ENCODE assay signal across 9 cellular contexts in the genomic region with DNA sequence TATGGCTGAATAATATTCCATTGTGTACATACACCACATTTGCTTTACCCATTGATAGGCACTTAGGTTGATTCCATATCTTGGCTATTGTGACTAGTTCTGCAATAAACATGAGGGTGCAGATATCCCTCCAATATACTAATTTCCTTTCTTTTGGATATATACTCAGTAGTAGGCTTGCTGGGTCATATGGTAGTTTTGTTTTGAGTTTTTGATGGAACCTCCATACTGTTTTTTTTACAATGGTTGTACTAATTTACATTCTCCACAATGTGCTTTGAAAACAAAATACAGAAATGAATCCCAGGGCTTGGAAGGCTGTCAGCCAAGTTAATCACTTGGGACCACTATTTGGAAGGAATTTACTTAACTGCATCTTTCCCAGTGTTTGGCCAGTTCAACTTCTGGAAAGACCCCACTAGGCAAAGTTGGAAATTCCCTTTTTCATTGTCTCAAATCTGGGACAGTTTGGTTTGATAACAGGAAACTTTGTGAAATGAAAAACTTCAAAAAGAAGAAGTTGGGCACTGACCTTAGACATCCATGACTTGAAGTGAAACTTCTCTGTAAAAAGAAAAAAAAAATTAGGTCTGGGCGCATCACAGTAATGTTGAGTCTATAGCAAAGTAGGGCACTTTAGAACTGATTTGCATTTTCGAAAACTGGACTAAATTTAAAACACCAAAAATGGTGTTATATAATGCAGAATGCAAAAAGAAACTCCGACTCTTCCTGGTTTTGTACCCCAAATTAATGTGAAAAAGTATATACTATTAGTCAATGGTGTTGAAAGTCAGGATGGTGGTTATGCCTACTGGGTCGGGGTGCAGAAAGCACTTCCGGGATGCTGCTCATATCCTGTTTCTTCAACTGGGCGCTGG. TPM values are rescaled to one million over a fixed set of nuclear protein-coding genes. Genes with fewer than 3 reads are reported as not detected.
DNase-seq lines count a peak whose midpoint lies in the region; ATAC-seq and TF ChIP-seq lines count a peak whose summit lies in the region.
"Had no signal": no experiment of that assay in that cellular context is flagged by ENCODE, and none has a peak within 500 bp of the region (broad histone marks: within the 10 kb centered on the region; RNA-seq: fewer than 3 reads in every experiment).

No MANE protein-coding gene starts in this region.

- H3K4me1 ChIP-seq in MM.1S (ENCODE audit: low read length) (peaks cover 12% of the 10 kb centered on the region), esophagus muscularis mucosa (peaks cover 21 to 38% (median 33%) of the 10 kb centered on the region in 4 donors)

- no peaks in the 10 kb centered on the region for H3K9me2 ChIP-seq in MM.1S (replicated peaks; ENCODE audit: insufficient read depth, low read length)

- no peaks in the 10 kb centered on the region for H4K20me1 ChIP-seq in MM.1S (ENCODE audit: insufficient read depth, low read length)

- H3K4me3 ChIP-seq in MM.1S (ENCODE audit: low read length) (peak overlapping the region; percentile 21), esophagus muscularis mucosa (no peak overlapping the region)
- H3K4me3 ChIP-seq: cardiac muscle cell had no signal

- H3F3A ChIP-seq in MM.1S (ENCODE audit: insufficient read depth, low read length): peaks cover 10% of the 10 kb centered on the region; the same call in 1 of the 2 replicates

- H3K36me3 ChIP-seq in MM.1S (replicated peaks; ENCODE audit: insufficient read depth, low read length) (no peaks in the 10 kb centered on the region), esophagus muscularis mucosa (peaks cover 0 to 11% (median 3%) of the 10 kb centered on the region in 4 donors)
- H3K36me3 ChIP-seq: cardiac muscle cell had no signal

- H3K79me2 ChIP-seq in MM.1S (ENCODE audit: low read length): no peaks in the 10 kb centered on the region

- peak; percentile 78 for ATAC-seq in GM18511 (IDR thresholded peaks at IDR 0.05; ENCODE audit: unreplicated experiment)
- ATAC-seq in GM21528 (IDR thresholded peaks at IDR 0.05; ENCODE audit: low FRiP score, unreplicated experiment): peak; percentile 67

- H3K27ac ChIP-seq in MM.1S (ENCODE audit: low read length) (peak overlapping the region; percentile 33; the same call in 1 of the 2 replicates), esophagus muscularis mucosa (replicated peaks in 1 of 4) (peak overlapping the region in 2 of 4 donors; percentile 58 to 62)
- H3K27ac ChIP-seq: cardiac muscle cell had no signal

- DNase-seq in MM.1S: peak; percentile 13
- peak; percentile 63 for DNase-seq in medulla oblongata (ENCODE audit: extremely low spot score)
- no peak for DNase-seq in DMS 273 (lab: John Stamatoyannopoulos, UW; ENCODE audit: unreplicated experiment)
- DNase-seq in stimulated activated CD4-positive, alpha-beta T cell treated with anti-CD3 and anti-CD28 coated beads, Interleukin-4, amount 100 ng/mL, for 4 hours: no peak
- DNase-seq in NCI-H2227 treated with DMSO at 0.1 percent for 48 hours (lab: John Stamatoyannopoulos, UW): no peak
- no peak for DNase-seq in esophagus muscularis mucosa (ENCODE audit: extremely low spot score)

- intact Hi-C loops in esophagus muscularis mucosa (cut with DNase I): no loop called here

- no peak for TF ChIP-seq POLR2A in esophagus muscularis mucosa (IDR thresholded peaks at IDR 0.05; ENCODE audit: low read depth)

- H3K4me2 ChIP-seq in MM.1S (ENCODE audit: low read depth, low read length): peak overlapping the region; percentile 68

- TF ChIP-seq CTCF in MM.1S (IDR thresholded peaks at IDR 0.05; ENCODE audit: low read length) (no peak), esophagus muscularis mucosa (IDR thresholded peaks at IDR 0.05) (no peak)

- H3K27me3 ChIP-seq in MM.1S (replicated peaks; ENCODE audit: insufficient read depth, low read length) (peaks cover 5% of the 10 kb centered on the region), esophagus muscularis mucosa (no peaks in the 10 kb centered on the region)

- H3K9me3 ChIP-seq in MM.1S (replicated peaks; ENCODE audit: insufficient read depth, low read length) (no peaks in the 10 kb centered on the region), esophagus muscularis mucosa (no peaks in the 10 kb centered on the region)

- 59% methylated on average over 6 of the region's 6 CpGs for WGBS in esophagus muscularis mucosa

- no peak overlapping the region for H3K9ac ChIP-seq in MM.1S (ENCODE audit: low read length)

- no peak for TF ChIP-seq EP300 in esophagus muscularis mucosa (IDR thresholded peaks at IDR 0.05)

- H2AFZ ChIP-seq in MM.1S (ENCODE audit: low read length): peak overlapping the region; percentile 72

RNA-seq across cellular contexts. Expression of gene CTSH, which starts 6.0 kb away (rescaled TPM):
- 100 to 1,000 TPM in 1 of 4 donors, 10 to 100 TPM in 3; 56.1 to 114 (median 74.9) TPM for total RNA-seq in esophagus muscularis mucosa

Comparison
In these comparisons a context has a peak if more than half of its experiments do, and no peak if none do; other contexts are left out.
1. DNase-seq: peak in MM.1S (single experiment) and medulla oblongata (single experiment); none in DMS 273 (single experiment), stimulated activated CD4-positive, alpha-beta T cell treated with anti-CD3 and anti-CD28 coated beads, Interleukin-4, amount 100 ng/mL, for 4 hours (0 of 2), NCI-H2227 treated with DMSO at 0.1 percent for 48 hours (single experiment) and esophagus muscularis mucosa (single experiment).